15 cellular contexts compared by ENCODE assay signal in genomic region chr14:89684139-89684538, GRCh38.
A peak's percentile ranks its signal among the peaks of the same experiment; 100 is the strongest.
DNase-seq lines count a peak whose midpoint lies in the region; ATAC-seq and TF ChIP-seq lines count a peak whose summit lies in the region.
"Had no signal": no experiment of that assay in that cellular context is flagged by ENCODE, and none has a peak within 500 bp of the region (broad histone marks: within the 10 kb centered on the region; RNA-seq: fewer than 3 reads in every experiment).

No MANE protein-coding gene starts in this region.

- no peak for TF ChIP-seq CTCF in mucosa of descending colon (IDR thresholded peaks at IDR 0.05)

- H3K4me3 Mint-ChIP-seq in activated naive CD4-positive, alpha-beta T cell treated with anti-CD3 and anti-CD28 coated beads, Interleukin-2, amount 10 ng/mL, durations not matched to agents 7 days and 5 days: no peak overlapping the region
- peak overlapping the region in 2 of 10 donors; percentile 29 to 53 for H3K4me3 Mint-ChIP-seq in naive thymus-derived CD4-positive, alpha-beta T cell
- H3K4me3 Mint-ChIP-seq: GM23338 had no signal

- H3K4me3 ChIP-seq in naive thymus-derived CD4-positive, alpha-beta T cell (ENCODE audit: low read length): no peak overlapping the region
- no peak overlapping the region for H3K4me3 ChIP-seq in mucosa of descending colon
- H3K4me3 ChIP-seq: GM23338 had no signal

- no peak for ATAC-seq in activated naive CD4-positive, alpha-beta T cell treated with anti-CD3 and anti-CD28 coated beads, Interleukin-2, amount 50 U/mL, for 72 hours
- no peak for ATAC-seq in naive thymus-derived CD4-positive, alpha-beta T cell
- ATAC-seq in GM21786 (IDR thresholded peaks at IDR 0.05; ENCODE audit: unreplicated experiment) (no peak), mucosa of descending colon (no peak), HG03159 (IDR thresholded peaks at IDR 0.05; ENCODE audit: unreplicated experiment) (no peak)
- ATAC-seq: GM23338 had no signal

- no peak for DNase-seq in activated naive CD4-positive, alpha-beta T cell treated with anti-CD3 and anti-CD28 coated beads, Interleukin-2, amount 10 ng/mL, durations not matched to agents 7 days and 5 days
- DNase-seq in activated naive CD4-positive, alpha-beta T cell treated with anti-CD3 and anti-CD28 coated beads, Interleukin-2, amount 50 U/mL, for 72 hours (ENCODE audit: low spot score in 2 of 2): no peak
- peak; percentile 0 for DNase-seq in OCI-M1 (lab: John Stamatoyannopoulos, UW)
- no peak for DNase-seq in naive thymus-derived CD4-positive, alpha-beta T cell
- DNase-seq in mucosa of descending colon: no peak
- DNase-seq: 8988T; AML-193; Calu3; CD4-positive, CD25-positive, alpha-beta regulatory T cell; DMS 273 treated with DMSO at 0.1 percent for 48 hours; H7 had no signal

- intact Hi-C loops in naive thymus-derived CD4-positive, alpha-beta T cell (cut with micrococcal nuclease): loop anchor here (5.0 kb wide), 1 partner anchor 42 kb away; no protein-coding TSS in a partner anchor
- intact Hi-C loops in mucosa of descending colon (cut with DNase I, micrococcal nuclease): no loop called here

- peak overlapping the region; percentile 65 for H3K27ac Mint-ChIP-seq in activated naive CD4-positive, alpha-beta T cell treated with anti-CD3 and anti-CD28 coated beads, Interleukin-2, amount 10 ng/mL, durations not matched to agents 7 days and 5 days
- H3K27ac Mint-ChIP-seq in activated naive CD4-positive, alpha-beta T cell treated with anti-CD3 and anti-CD28 coated beads, Interleukin-2, amount 50 U/mL, for 72 hours: no peak overlapping the region
- peak overlapping the region in 5 of 9 donors; percentile 23 to 78 (median 48) for H3K27ac Mint-ChIP-seq in naive thymus-derived CD4-positive, alpha-beta T cell
- H3K27ac Mint-ChIP-seq: GM23338 had no signal

- POLR2A ChIA-PET in naive thymus-derived CD4-positive, alpha-beta T cell (lab: Charles Lee): no interaction called here

- H3K36me3 ChIP-seq in naive thymus-derived CD4-positive, alpha-beta T cell (ENCODE audit: control insufficient read depth in 2 of 3, insufficient read depth in 3 of 3, low read length in 3 of 3): no peaks in the 10 kb centered on the region
- H3K36me3 ChIP-seq in mucosa of descending colon (ENCODE audit: low read depth): no peaks in the 10 kb centered on the region
- H3K36me3 ChIP-seq: BLaER1 had no signal

- H3K4me1 Mint-ChIP-seq in activated naive CD4-positive, alpha-beta T cell treated with anti-CD3 and anti-CD28 coated beads, Interleukin-2, amount 10 ng/mL, durations not matched to agents 7 days and 5 days: peaks cover 44% of the 10 kb centered on the region
- H3K4me1 Mint-ChIP-seq in naive thymus-derived CD4-positive, alpha-beta T cell: peaks cover 28 to 59% (median 50%) of the 10 kb centered on the region in 7 donors
- H3K4me1 Mint-ChIP-seq: GM23338 had no signal

- H3K4me1 ChIP-seq in naive thymus-derived CD4-positive, alpha-beta T cell (ENCODE audit: control insufficient read depth in 2 of 2, insufficient read depth in 2 of 2, low read length in 2 of 2): peaks cover 25 to 37% of the 10 kb centered on the region in 2 donors
- peaks cover 3% of the 10 kb centered on the region for H3K4me1 ChIP-seq in mucosa of descending colon (ENCODE audit: low read depth)

- no peaks in the 10 kb centered on the region for H3K27me3 Mint-ChIP-seq in activated naive CD4-positive, alpha-beta T cell treated with anti-CD3 and anti-CD28 coated beads, Interleukin-2, amount 10 ng/mL, durations not matched to agents 7 days and 5 days
- H3K27me3 Mint-ChIP-seq in naive thymus-derived CD4-positive, alpha-beta T cell: no peaks in the 10 kb centered on the region

- no peak overlapping the region for H3K27ac ChIP-seq in naive thymus-derived CD4-positive, alpha-beta T cell (ENCODE audit: low read depth, low read length)
- H3K27ac ChIP-seq: BLaER1 had no signal

- CTCF ChIA-PET in activated naive CD4-positive, alpha-beta T cell treated with anti-CD3 and anti-CD28 coated beads, Interleukin-2, amount 10 ng/mL, durations not matched to agents 7 days and 5 days (lab: Charles Lee): no interaction called here
- CTCF ChIA-PET in naive thymus-derived CD4-positive, alpha-beta T cell (lab: Charles Lee): interaction anchor here (0.6 kb wide), 1 partner anchor 64 kb away, joined by 3 read pairs; no protein-coding TSS in a partner anchor

- H3K9me3 ChIP-seq in naive thymus-derived CD4-positive, alpha-beta T cell (ENCODE audit: control insufficient read depth in 2 of 3, low read length in 3 of 3): peaks cover 0 to 13% (median 0%) of the 10 kb centered on the region in 3 experiments
- peaks cover 9% of the 10 kb centered on the region for H3K9me3 ChIP-seq in mucosa of descending colon

- H3K36me3 Mint-ChIP-seq in activated naive CD4-positive, alpha-beta T cell treated with anti-CD3 and anti-CD28 coated beads, Interleukin-2, amount 10 ng/mL, durations not matched to agents 7 days and 5 days: peaks cover 16% of the 10 kb centered on the region
- H3K36me3 Mint-ChIP-seq in activated naive CD4-positive, alpha-beta T cell treated with anti-CD3 and anti-CD28 coated beads, Interleukin-2, amount 50 U/mL, for 72 hours: peaks cover 30 to 50% of the 10 kb centered on the region in 2 donors
- peaks cover 0 to 31% (median 11%) of the 10 kb centered on the region in 5 donors for H3K36me3 Mint-ChIP-seq in naive thymus-derived CD4-positive, alpha-beta T cell

- H3K27me3 ChIP-seq in naive thymus-derived CD4-positive, alpha-beta T cell (ENCODE audit: control insufficient read depth in 2 of 2, insufficient read depth in 2 of 2, low read length in 2 of 2): no peaks in the 10 kb centered on the region
- H3K27me3 ChIP-seq: BLaER1 had no signal

- H3K9me3 Mint-ChIP-seq in activated naive CD4-positive, alpha-beta T cell treated with anti-CD3 and anti-CD28 coated beads, Interleukin-2, amount 10 ng/mL, durations not matched to agents 7 days and 5 days: peaks cover 25% of the 10 kb centered on the region
- H3K9me3 Mint-ChIP-seq in activated naive CD4-positive, alpha-beta T cell treated with anti-CD3 and anti-CD28 coated beads, Interleukin-2, amount 50 U/mL, for 72 hours: peaks cover 26 to 36% of the 10 kb centered on the region in 2 donors
- H3K9me3 Mint-ChIP-seq in naive thymus-derived CD4-positive, alpha-beta T cell: peaks cover 0 to 25% (median 7%) of the 10 kb centered on the region in 11 donors

Comparison
In these comparisons a context has a peak if more than half of its experiments do, and no peak if none do; other contexts are left out.
1. H3K27ac Mint-ChIP-seq: peak in activated naive CD4-positive, alpha-beta T cell treated with anti-CD3 and anti-CD28 coated beads, Interleukin-2, amount 10 ng/mL, durations not matched to agents 7 days and 5 days (single experiment) and naive thymus-derived CD4-positive, alpha-beta T cell (5 of 9); none in activated naive CD4-positive, alpha-beta T cell treated with anti-CD3 and anti-CD28 coated beads, Interleukin-2, amount 50 U/mL, for 72 hours (0 of 2).
2. intact Hi-C loops: an anchor here in naive thymus-derived CD4-positive, alpha-beta T cell (5.0 kb wide); none called in mucosa of descending colon.